Comparison of ENCODE assay signal across 17 cellular contexts in the genomic region with DNA sequence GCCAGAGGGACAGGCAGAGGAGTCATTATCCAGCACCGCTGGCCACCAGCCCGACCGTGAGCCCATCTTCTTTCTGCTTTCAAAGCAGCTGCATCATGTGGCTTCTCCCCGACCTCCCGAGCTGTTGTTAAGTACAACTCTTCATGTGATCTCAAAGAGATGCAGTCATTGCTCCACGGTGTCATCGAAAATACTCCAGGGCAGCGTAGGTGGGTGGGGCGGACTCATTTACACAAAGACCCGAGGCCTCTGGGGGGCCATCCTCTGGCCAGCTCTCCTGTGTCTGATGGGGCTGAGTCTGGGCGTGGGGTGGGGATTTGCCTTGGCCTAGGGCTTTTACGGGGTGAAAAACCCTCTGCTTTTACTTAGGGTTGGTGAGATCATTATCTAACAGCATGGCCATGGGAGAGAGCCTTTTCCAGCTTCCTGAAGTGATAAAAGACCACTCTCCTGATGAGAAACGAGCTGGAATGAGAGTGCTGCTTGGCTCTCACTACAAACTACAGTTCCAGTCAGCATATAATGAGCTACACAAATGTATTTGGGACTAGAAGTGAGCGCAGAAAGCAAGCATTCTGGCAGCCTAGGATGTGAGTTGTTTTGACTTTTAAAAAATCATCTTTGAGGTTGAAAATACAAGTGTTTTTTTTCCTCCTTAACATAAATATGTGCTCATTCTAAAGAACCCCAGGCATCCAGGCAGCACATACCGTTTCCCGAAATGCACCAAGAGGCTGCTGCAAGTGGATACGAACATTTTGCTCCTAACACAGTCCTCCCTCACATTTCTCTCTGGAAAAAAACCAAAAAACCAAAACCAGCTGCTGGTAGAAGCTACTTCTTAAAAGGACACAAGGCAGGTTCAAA.
DNase-seq lines count a peak whose midpoint lies in the region; ATAC-seq and TF ChIP-seq lines count a peak whose summit lies in the region.
"Had no signal": no experiment of that assay in that cellular context is flagged by ENCODE, and none has a peak within 500 bp of the region (broad histone marks: within the 10 kb centered on the region; RNA-seq: fewer than 3 reads in every experiment).

No MANE protein-coding gene starts in this region.

- TF ChIP-seq CTCF in colonic mucosa (IDR thresholded peaks at IDR 0.05) = no peak
- no peak for TF ChIP-seq CTCF in mesothelial cell of epicardium (IDR thresholded peaks at IDR 0.05; ENCODE audit: unreplicated experiment)

- no peaks in the 10 kb centered on the region for H3K36me3 Mint-ChIP-seq in mesothelial cell of epicardium

- no peaks in the 10 kb centered on the region for H3K27me3 Mint-ChIP-seq in mesothelial cell of epicardium (ENCODE audit: low read depth)
- H3K27me3 Mint-ChIP-seq: CD4-positive, alpha-beta T cell; stimulated activated naive CD8-positive, alpha-beta T cell treated with anti-CD3 and anti-CD28 coated beads, Interleukin-15, Interleukin-2, amounts not matched to agents 100 ng/mL and 50 ng/mL, for 24 hours had no signal

- peak overlapping the region; percentile 94 for H3K27ac Mint-ChIP-seq in mesothelial cell of epicardium
- H3K27ac Mint-ChIP-seq: activated CD4-positive, alpha-beta memory T cell treated with anti-CD3 and anti-CD28 coated beads, Interleukin-2, amount 10 ng/mL, durations not matched to agents 7 days and 5 days; activated naive CD4-positive, alpha-beta T cell treated with anti-CD3 and anti-CD28 coated beads for 36 hours; CD4-positive, alpha-beta T cell; stimulated activated naive CD8-positive, alpha-beta T cell treated with anti-CD3 and anti-CD28 coated beads, Interleukin-15, Interleukin-2, amounts not matched to agents 100 ng/mL and 50 ng/mL, for 24 hours had no signal

- ATAC-seq in HG03139 (IDR thresholded peaks at IDR 0.05; ENCODE audit: unreplicated experiment) (no peak), HG02938 (IDR thresholded peaks at IDR 0.05; ENCODE audit: unreplicated experiment) (no peak), GM19397 (IDR thresholded peaks at IDR 0.05; ENCODE audit: unreplicated experiment) (no peak)

- H3K27me3 ChIP-seq in colonic mucosa (no peaks in the 10 kb centered on the region), stomach smooth muscle (ENCODE audit: control insufficient read depth in 1 of 2, insufficient read depth in 2 of 2, low read length in 2 of 2) (no peaks in the 10 kb centered on the region)

- DNase-seq in NCI-H2227 treated with DMSO at 0.1 percent for 48 hours (lab: John Stamatoyannopoulos, UW) = peak; percentile 92
- DNase-seq in colonic mucosa = peak; percentile 41
- DNase-seq in mesothelial cell of epicardium (ENCODE audit: low spot score in 2 of 2, unreplicated experiment in 2 of 2) = no peak
- DNase-seq in activated effector memory CD4-positive, alpha-beta T cell treated with Interleukin-2 at 50 U/mL for 16 hours = no peak
- DNase-seq: activated CD4-positive, alpha-beta memory T cell treated with anti-CD3 and anti-CD28 coated beads, Interleukin-2, amount 10 ng/mL, durations not matched to agents 7 days and 5 days; activated naive CD4-positive, alpha-beta T cell treated with anti-CD3 and anti-CD28 coated beads for 36 hours; CD4-positive, alpha-beta T cell; foreskin melanocyte; GDM1; NCI-H2081; stimulated activated CD4-positive, alpha-beta T cell treated with anti-CD3 and anti-CD28 coated beads, Interleukin-4, amount 100 ng/mL, for 4 hours; T-helper 9 cell had no signal

- H3K4me3 Mint-ChIP-seq in mesothelial cell of epicardium = peak overlapping the region; percentile 8
- H3K4me3 Mint-ChIP-seq: activated CD4-positive, alpha-beta memory T cell treated with anti-CD3 and anti-CD28 coated beads, Interleukin-2, amount 10 ng/mL, durations not matched to agents 7 days and 5 days; activated naive CD4-positive, alpha-beta T cell treated with anti-CD3 and anti-CD28 coated beads for 36 hours; CD4-positive, alpha-beta T cell; stimulated activated naive CD8-positive, alpha-beta T cell treated with anti-CD3 and anti-CD28 coated beads, Interleukin-15, Interleukin-2, amounts not matched to agents 100 ng/mL and 50 ng/mL, for 24 hours had no signal

- peak overlapping the region; percentile 12 for H3K27ac ChIP-seq in colonic mucosa
- H3K27ac ChIP-seq in stomach smooth muscle (ENCODE audit: low read length) = peak overlapping the region; percentile 62

- peaks cover 65% of the 10 kb centered on the region for H3K4me1 Mint-ChIP-seq in mesothelial cell of epicardium
- H3K4me1 Mint-ChIP-seq: activated CD4-positive, alpha-beta memory T cell treated with anti-CD3 and anti-CD28 coated beads, Interleukin-2, amount 10 ng/mL, durations not matched to agents 7 days and 5 days had no signal

- H3K4me3 ChIP-seq in colonic mucosa (no peak overlapping the region), stomach smooth muscle (ENCODE audit: low read length in 2 of 2) (peak overlapping the region in 1 of 2 donors; percentile 29)

- H3K4me1 ChIP-seq in colonic mucosa = no peaks in the 10 kb centered on the region
- H3K4me1 ChIP-seq in stomach smooth muscle (ENCODE audit: control insufficient read depth, insufficient read depth, low read length) = peaks cover 45% of the 10 kb centered on the region

- H3K9ac ChIP-seq in colonic mucosa (ENCODE audit: low read depth in 2 of 2, low read length in 2 of 2) (no peak overlapping the region), stomach smooth muscle (ENCODE audit: low read length in 2 of 2) (peak overlapping the region; percentile 36 to 61)

- H3K36me3 ChIP-seq in colonic mucosa (no peaks in the 10 kb centered on the region), stomach smooth muscle (ENCODE audit: control insufficient read depth in 2 of 2, insufficient read depth in 2 of 2, low read length in 2 of 2) (no peaks in the 10 kb centered on the region)

- no peaks in the 10 kb centered on the region for H3K9me3 Mint-ChIP-seq in mesothelial cell of epicardium
- H3K9me3 Mint-ChIP-seq: activated CD4-positive, alpha-beta memory T cell treated with anti-CD3 and anti-CD28 coated beads, Interleukin-2, amount 10 ng/mL, durations not matched to agents 7 days and 5 days; activated naive CD4-positive, alpha-beta T cell treated with anti-CD3 and anti-CD28 coated beads for 36 hours; CD4-positive, alpha-beta T cell; stimulated activated naive CD8-positive, alpha-beta T cell treated with anti-CD3 and anti-CD28 coated beads, Interleukin-15, Interleukin-2, amounts not matched to agents 100 ng/mL and 50 ng/mL, for 24 hours had no signal

- no peaks in the 10 kb centered on the region for H3K9me3 ChIP-seq in colonic mucosa
- no peaks in the 10 kb centered on the region for H3K9me3 ChIP-seq in stomach smooth muscle (ENCODE audit: control insufficient read depth in 2 of 2, low read length in 2 of 2)

- intact Hi-C loops in colonic mucosa (cut with DNase I) = no loop called here

Comparison
In these comparisons a context has a peak if more than half of its experiments do, and no peak if none do; other contexts are left out.
1. DNase-seq: peak in NCI-H2227 treated with DMSO at 0.1 percent for 48 hours (single experiment) and colonic mucosa (single experiment); none in mesothelial cell of epicardium (0 of 2) and activated effector memory CD4-positive, alpha-beta T cell treated with Interleukin-2 at 50 U/mL for 16 hours (single experiment).
2. H3K9ac ChIP-seq: peak in stomach smooth muscle (2 of 2); none in colonic mucosa (0 of 2).